28 cellular contexts compared by ENCODE assay signal in the genomic region with DNA sequence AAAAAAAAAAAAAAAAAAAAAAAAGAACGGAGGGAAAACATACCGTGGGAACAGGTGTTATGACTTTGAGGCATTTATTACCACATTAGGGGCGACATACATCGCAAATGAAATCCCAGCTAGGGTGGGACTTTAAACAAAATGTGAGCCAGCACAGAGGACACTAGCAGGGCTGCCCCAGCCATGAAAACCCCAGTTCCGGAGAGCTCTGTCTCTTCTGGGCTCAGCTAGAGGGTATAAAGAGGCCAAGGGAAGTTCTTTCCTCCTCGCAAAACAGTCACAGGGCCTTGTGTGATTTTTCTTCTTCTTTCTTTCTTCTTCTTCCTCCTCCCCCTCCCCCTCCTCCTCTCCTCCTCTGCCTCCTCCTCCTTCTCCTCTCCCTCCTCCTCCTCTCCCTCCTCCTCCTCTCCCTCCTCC. TPM values are rescaled to one million over a fixed set of nuclear protein-coding genes. Genes with fewer than 3 reads are reported as not detected.
A peak's percentile ranks its signal among the peaks of the same experiment; 100 is the strongest.
DNase-seq lines count a peak whose midpoint lies in the region; ATAC-seq, FAIRE-seq and TF ChIP-seq lines count a peak whose summit lies in the region.
"Had no signal": no experiment of that assay in that cellular context is flagged by ENCODE, and none has a peak within 500 bp of the region (broad histone marks: within the 10 kb centered on the region; RNA-seq: fewer than 3 reads in every experiment).

No MANE protein-coding gene starts in this region.

- H2AFZ ChIP-seq in K562 (ENCODE audit: low read depth, low read length) (no peak overlapping the region), osteoblast (ENCODE audit: low read length) (no peak overlapping the region)

- H3K4me2 ChIP-seq in K562 (ENCODE audit: insufficient read depth, low read length) = no peak overlapping the region
- no peak overlapping the region for H3K4me2 ChIP-seq in osteoblast (ENCODE audit: insufficient read depth, low read length)
- H3K4me2 ChIP-seq: KMS-11 had no signal

- peaks cover 26 to 34% (median 32%) of the 10 kb centered on the region in 4 donors for H3K4me1 Mint-ChIP-seq in CD4-positive, alpha-beta memory T cell
- H3K4me1 Mint-ChIP-seq in IgD-negative memory B cell = peaks cover 50 to 75% (median 75%) of the 10 kb centered on the region in 3 donors

- H3K36me3 Mint-ChIP-seq in CD4-positive, alpha-beta memory T cell = no peaks in the 10 kb centered on the region
- no peaks in the 10 kb centered on the region for H3K36me3 Mint-ChIP-seq in IgD-negative memory B cell
- H3K36me3 Mint-ChIP-seq: CD8-positive, alpha-beta memory T cell had no signal

- no peak overlapping the region for H3K27ac ChIP-seq in CD4-positive, alpha-beta memory T cell (ENCODE audit: low read depth, low read length)
- H3K27ac ChIP-seq in K562 (ENCODE audit: extremely low read depth, low read depth, low read length) (no peak overlapping the region), osteoblast (ENCODE audit: low read depth, low read length) (no peak overlapping the region), Peyer's patch (peak overlapping the region in 1 of 4 donors; percentile 89)
- H3K27ac ChIP-seq: epithelial cell of prostate, heart right ventricle, KMS-11, thoracic aorta had no signal

- H3K4me3 Mint-ChIP-seq in CD4-positive, alpha-beta memory T cell = no peak overlapping the region
- H3K4me3 Mint-ChIP-seq in IgD-negative memory B cell = peak overlapping the region; percentile 1 to 95 (median 86)
- H3K4me3 Mint-ChIP-seq: activated CD4-positive, alpha-beta memory T cell treated with anti-CD3 and anti-CD28 coated beads, Interleukin-2, amount 10 ng/mL, durations not matched to agents 7 days and 5 days; CD8-positive, alpha-beta memory T cell had no signal

- peak overlapping the region in 4 of 7 donors; percentile 57 to 100 (median 79) for H3K27ac Mint-ChIP-seq in CD4-positive, alpha-beta memory T cell
- peak overlapping the region; percentile 80 to 99 (median 98) for H3K27ac Mint-ChIP-seq in IgD-negative memory B cell
- H3K27ac Mint-ChIP-seq: activated CD4-positive, alpha-beta memory T cell treated with anti-CD3 and anti-CD28 coated beads, Interleukin-2, amount 10 ng/mL, durations not matched to agents 7 days and 5 days had no signal

- peaks cover 37% of the 10 kb centered on the region for H3K4me1 ChIP-seq in CD4-positive, alpha-beta memory T cell (ENCODE audit: insufficient read depth, low read length)
- peaks cover 21 to 32% of the 10 kb centered on the region in 2 experiments for H3K4me1 ChIP-seq in K562 (replicated peaks in 1 of 2; ENCODE audit: control insufficient read depth in 2 of 2, insufficient read depth in 2 of 2, low read length in 2 of 2)
- peaks cover 16% of the 10 kb centered on the region for H3K4me1 ChIP-seq in osteoblast (ENCODE audit: insufficient read depth, low read length)
- peaks cover 0 to 28% (median 23%) of the 10 kb centered on the region in 4 donors for H3K4me1 ChIP-seq in Peyer's patch

- TF ChIP-seq RAD21 in K562 (CRISPR knock-in tag; conservative IDR thresholded peaks at IDR 0.05 in 1 of 2, IDR thresholded peaks at IDR 0.05 in 1 of 2) = no peak

- TF ChIP-seq CTCF in K562 (IDR thresholded peaks at IDR 0.05 in 2 of 3, conservative IDR thresholded peaks at IDR 0.05 in 1 of 3; ENCODE audit: insufficient read depth in 2 of 3, low read depth in 1 of 3, low read length in 3 of 3) = no peak
- TF ChIP-seq CTCF in osteoblast (IDR thresholded peaks at IDR 0.05; ENCODE audit: extremely low read depth, low read depth, low read length) = no peak
- TF ChIP-seq CTCF in Peyer's patch (IDR thresholded peaks at IDR 0.05) = no peak

- TF ChIP-seq POLR2A in K562 (conservative IDR thresholded peaks at IDR 0.05) = no peak
- TF ChIP-seq POLR2A in Peyer's patch (IDR thresholded peaks at IDR 0.05) = no peak

- WGBS in K562 (ENCODE audit: insufficient coverage, low coverage, missing lambda C conversion rate) = 45% methylated on average over 5 of the region's 6 CpGs

- H4K20me1 ChIP-seq in K562 (replicated peaks; ENCODE audit: control insufficient read depth, insufficient read depth, low read length) (no peaks in the 10 kb centered on the region), osteoblast (ENCODE audit: insufficient read depth, low read length) (no peaks in the 10 kb centered on the region)

- H3K9me3 Mint-ChIP-seq in CD4-positive, alpha-beta memory T cell = no peaks in the 10 kb centered on the region
- H3K9me3 Mint-ChIP-seq in IgD-negative memory B cell = no peaks in the 10 kb centered on the region
- H3K9me3 Mint-ChIP-seq: activated CD4-positive, alpha-beta memory T cell treated with anti-CD3 and anti-CD28 coated beads, Interleukin-2, amount 10 ng/mL, durations not matched to agents 7 days and 5 days had no signal

- H3K79me2 ChIP-seq in K562 (ENCODE audit: control insufficient read depth, insufficient read depth, low read length) (no peaks in the 10 kb centered on the region), osteoblast (ENCODE audit: insufficient read depth, low read length) (no peaks in the 10 kb centered on the region)

- intact Hi-C loops in CD4-positive, alpha-beta memory T cell (cut with micrococcal nuclease) = loop anchor here (10.0 kb wide), 1 partner anchor 63 kb away; a partner anchor contains a TSS
- intact Hi-C loops in K562 (cut with micrococcal nuclease) = no loop called here

- no peaks in the 10 kb centered on the region for H3K9me1 ChIP-seq in K562 (ENCODE audit: control insufficient read depth, insufficient read depth, low read length)

- in situ Hi-C loops in K562 (cut with MboI) = no loop called here

- no peaks in the 10 kb centered on the region for H3K9me3 ChIP-seq in CD4-positive, alpha-beta memory T cell (ENCODE audit: control insufficient read depth in 1 of 2, low read length in 2 of 2)
- H3K9me3 ChIP-seq in K562 (replicated peaks; ENCODE audit: control insufficient read depth, insufficient read depth, low read depth, low read length) = no peaks in the 10 kb centered on the region
- H3K9me3 ChIP-seq in osteoblast (ENCODE audit: low read depth, low read length) = no peaks in the 10 kb centered on the region
- H3K9me3 ChIP-seq in Peyer's patch = no peaks in the 10 kb centered on the region
- H3K9me3 ChIP-seq: heart right ventricle, thoracic aorta had no signal

- FAIRE-seq in K562 (lab: Jason Lieb, UNC) = no peak
- FAIRE-seq: G401.6, H1, small intestine had no signal

- no peak overlapping the region for H3K4me3 ChIP-seq in CD4-positive, alpha-beta memory T cell (ENCODE audit: low read length in 2 of 2)
- no peak overlapping the region for H3K4me3 ChIP-seq in K562
- H3K4me3 ChIP-seq in osteoblast (ENCODE audit: insufficient read depth, low read length) = no peak overlapping the region
- H3K4me3 ChIP-seq in Peyer's patch = no peak overlapping the region
- H3K4me3 ChIP-seq: heart right ventricle, thoracic aorta had no signal

- no peak for DNase-seq in CD4-positive, alpha-beta memory T cell
- DNase-seq in K562 (ENCODE audit: extremely low read depth in 1 of 4, low spot score in 3 of 4) (no peak), osteoblast (ENCODE audit: insufficient read length, low spot score, missing footprints) (peak; percentile 67), GDM1 (lab: John Stamatoyannopoulos, UW) (no peak), activated gamma-delta T cell (lab: John Stamatoyannopoulos, UW) (no peak), Peyer's patch (no peak)
- DNase-seq: activated CD4-positive, alpha-beta memory T cell treated with anti-CD3 and anti-CD28 coated beads, Interleukin-2, amount 10 ng/mL, durations not matched to agents 7 days and 5 days; activated effector memory CD4-positive, alpha-beta T cell treated with Interleukin-2 at 50 U/mL for 16 hours; CD8-positive, alpha-beta memory T cell; cerebellar nuclear complex; DMS153; heart right ventricle; mammary epithelial cell; NCI-H187; NCI-H226; NCI-H82; OCI-M1; small intestine; stimulated activated CD4-positive, alpha-beta T cell treated with anti-CD3 and anti-CD28 coated beads, Interleukin-2, amount 100 ng/mL, for 48 hours; stimulated activated naive CD4-positive, alpha-beta T cell; T-helper 9 cell had no signal

- CTCF ChIA-PET in CD4-positive, alpha-beta memory T cell (lab: Charles Lee; ENCODE audit: partially characterized antibody) = interaction anchor here (1.0 kb wide), 1 partner anchor 167 kb away, joined by 3 read pairs; no protein-coding TSS in a partner anchor
- CTCF ChIA-PET in K562 (lab: Yijun Ruan, JAX; ENCODE audit: low intra/inter-chr PET ratio) = no interaction called here

- no peaks in the 10 kb centered on the region for H3K27me3 ChIP-seq in CD4-positive, alpha-beta memory T cell (ENCODE audit: insufficient read depth, low read length)
- H3K27me3 ChIP-seq in K562 (ENCODE audit: control insufficient read depth in 2 of 2, insufficient read depth in 2 of 2, low read length in 2 of 2) (peaks cover 0 to 10% of the 10 kb centered on the region in 2 experiments; a peak in 1 of 5 replicates), osteoblast (ENCODE audit: insufficient read depth, low read length) (peaks cover 39% of the 10 kb centered on the region), Peyer's patch (no peaks in the 10 kb centered on the region)

- POLR2A ChIA-PET in CD4-positive, alpha-beta memory T cell (lab: Charles Lee; ENCODE audit: partially characterized antibody) = no interaction called here
- POLR2A ChIA-PET in K562 (lab: Yijun Ruan, JAX) = no interaction called here

- no TSS peak for BruUV-seq in K562 (replicated peaks; lab: Mats Ljungman, UMichigan)

- no peaks in the 10 kb centered on the region for H3K36me3 ChIP-seq in CD4-positive, alpha-beta memory T cell (ENCODE audit: insufficient read depth, low read length)
- H3K36me3 ChIP-seq in K562 (ENCODE audit: control insufficient read depth, insufficient read depth, low read length) = no peaks in the 10 kb centered on the region
- H3K36me3 ChIP-seq in osteoblast (ENCODE audit: insufficient read depth, low read length) = no peaks in the 10 kb centered on the region
- H3K36me3 ChIP-seq in Peyer's patch = no peaks in the 10 kb centered on the region
- H3K36me3 ChIP-seq: heart right ventricle, thoracic aorta had no signal

- H3K27me3 Mint-ChIP-seq in CD4-positive, alpha-beta memory T cell = peaks cover 2 to 3% of the 10 kb centered on the region in 2 donors
- H3K27me3 Mint-ChIP-seq in IgD-negative memory B cell = no peaks in the 10 kb centered on the region

- no peak for TF ChIP-seq EP300 in K562 (IDR thresholded peaks at IDR 0.05; ENCODE audit: low read length)

- no peak overlapping the region for H3K9ac ChIP-seq in K562 (ENCODE audit: insufficient read depth in 1 of 2, low read depth in 2 of 2, low read length in 2 of 2)
- H3K9ac ChIP-seq: KMS-11 had no signal

- no peak for ATAC-seq in K562
- ATAC-seq: Right ventricle myocardium inferior had no signal

RNA-seq across cellular contexts. Expression of a gene that starts 59.9 kb away (rescaled TPM):
- total RNA-seq in CD4-positive, alpha-beta memory T cell = under 1 TPM; 0.47 to 0.49 TPM
- under 1 TPM in 1 of 2 donors, not detected in 1; 0.14 TPM for polyA plus RNA-seq in CD4-positive, alpha-beta memory T cell
- polyA plus RNA-seq in IgD-negative memory B cell (0.73 TPM), K562 (2011; rRNA removed) (16.1 and 21.9 TPM in 2 replicates), K562 (2014; fragmentation: Illumina TruSeq; extraction: Trizol) (15.7 and 17.1 TPM in 2 replicates), K562 (2014; fragmentation: Nextera tagmentation; extraction: Ambion mirVana) (under 1 TPM; 0.53 to 0.67 TPM), K562 (2014; rRNA removed) (10.0 and 17.7 TPM in 2 replicates)
- total RNA-seq in K562 (2011; cell fraction: chromatin; rRNA removed; ENCODE audit: low replicate concordance) = 4.0 and 10.2 TPM in 2 replicates
- 9.7 and 10.3 TPM in 2 replicates for total RNA-seq in K562 (2011; cell fraction: nucleolus; rRNA removed)
- 5.5 and 5.7 TPM in 2 replicates for total RNA-seq in K562 (2011; cell fraction: nucleoplasm; rRNA removed)
- total RNA-seq in K562 (2014; rRNA removed) (19.4 and 25.7 TPM in 2 replicates), K562 (2014; rRNA removed; fragmentation: Illumina TruSeq; extraction: Trizol) (8.9 and 9.0 TPM in 2 replicates), K562 (2015; rRNA removed; fragmentation: Illumina TruSeq; extraction: Trizol) (12.6 and 14.0 TPM in 2 replicates), K562 (2021) (17.3 and 17.9 TPM in 2 replicates), osteoblast (0.36 and 13.8 TPM in 2 replicates), Peyer's patch (10 to 100 TPM in 1 of 4 donors, 1 to 10 TPM in 3; 2.0 to 16.5 (median 6.1) TPM)
- 17.5 and 35.2 TPM in 2 replicates for polyA plus RNA-seq in K562 (2011; cell fraction: cytosol; rRNA removed)
- polyA plus RNA-seq in K562 (2011; cell fraction: nucleus; rRNA removed) = 14.3 and 27.7 TPM in 2 replicates
- 8.6 and 12.1 TPM in 2 replicates for polyA plus RNA-seq in K562 (2012)
- 8.7 and 16.4 TPM in 2 replicates for polyA minus RNA-seq in K562 (2011; rRNA and poly(A)+ RNA removed)
- 7.0 and 9.4 TPM in 2 replicates for polyA minus RNA-seq in K562 (2011; cell fraction: cytosol; rRNA and poly(A)+ RNA removed)
- polyA minus RNA-seq in K562 (2011; cell fraction: nucleus; rRNA and poly(A)+ RNA removed) = 7.4 and 10.4 TPM in 2 replicates
- total RNA-seq: activated CD4-positive, alpha-beta memory T cell treated with anti-CD3 and anti-CD28 coated beads, Interleukin-2, amount 10 ng/mL, durations not matched to agents 7 days and 5 days had no signal

Comparison
In these comparisons a context has a peak if more than half of its experiments do, and no peak if none do; other contexts are left out.
1. H3K4me3 Mint-ChIP-seq: peak in IgD-negative memory B cell (4 of 4); none in CD4-positive, alpha-beta memory T cell (0 of 8).